ENCODE assay signal across 1 cellular context in genomic region chr10:33137356-33138007, GRCh38.
TF ChIP-seq lines count a peak whose summit lies in the region.

No MANE protein-coding gene starts in this region.

TF ChIP-seq in IMR-90, 13 proteins besides CTCF, POLR2A, EP300 and RAD21 (continued from another document):
- TF ChIP-seq, protein P1, sequence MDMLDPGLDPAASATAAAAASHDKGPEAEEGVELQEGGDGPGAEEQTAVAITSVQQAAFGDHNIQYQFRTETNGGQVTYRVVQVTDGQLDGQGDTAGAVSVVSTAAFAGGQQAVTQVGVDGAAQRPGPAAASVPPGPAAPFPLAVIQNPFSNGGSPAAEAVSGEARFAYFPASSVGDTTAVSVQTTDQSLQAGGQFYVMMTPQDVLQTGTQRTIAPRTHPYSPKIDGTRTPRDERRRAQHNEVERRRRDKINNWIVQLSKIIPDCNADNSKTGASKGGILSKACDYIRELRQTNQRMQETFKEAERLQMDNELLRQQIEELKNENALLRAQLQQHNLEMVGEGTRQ (IDR thresholded peaks at IDR 0.05; ENCODE audit: low read depth, low read length), result no peak
- TF ChIP-seq MXI1 (IDR thresholded peaks at IDR 0.05; ENCODE audit: borderline replicate concordance, low read depth, low read length) (no peak), ELK1 (IDR thresholded peaks at IDR 0.05; ENCODE audit: borderline replicate concordance, low read depth, low read length) (no peak)
TF ChIP-seq in IMR-90: peak in this region for 0.
